13 cellular contexts compared by ENCODE assay signal in genomic region chr11:43376065-43376464, GRCh38.
"Had no signal": no experiment of that assay in that cellular context is flagged by ENCODE, and none has a peak within 500 bp of the region (broad histone marks: within the 10 kb centered on the region; RNA-seq: fewer than 3 reads in every experiment).

No MANE protein-coding gene starts in this region.

- H3K27me3 ChIP-seq: upper lobe of right lung had no signal

- H3K9me3 ChIP-seq: upper lobe of right lung had no signal

- H3K27ac ChIP-seq: upper lobe of right lung had no signal

- H3K4me3 ChIP-seq: upper lobe of right lung had no signal

- DNase-seq: activated CD4-positive, alpha-beta T cell treated with anti-CD3 and anti-CD28 coated beads for 36 hours; activated CD8-positive, alpha-beta memory T cell treated with anti-CD3 and anti-CD28 coated beads, Interleukin-2, amount 50 U/mL, for 4 hours; activated CD8-positive, alpha-beta T cell treated with anti-CD3 and anti-CD28 coated beads for 36 hours; activated naive CD4-positive, alpha-beta T cell treated with Interleukin-2 at 50 U/mL for 16 hours; activated naive CD8-positive, alpha-beta T cell treated with anti-CD3 and anti-CD28 coated beads, Interleukin-2, amount 50 U/mL, for 24 hours; central memory CD4-positive, alpha-beta T cell; cortex of kidney; effector CD8-positive, alpha-beta T cell; stimulated activated CD4-positive, alpha-beta T cell treated with anti-CD3 and anti-CD28 coated beads, Interleukin-2, amount 100 ng/mL, for 48 hours; stimulated activated naive CD4-positive, alpha-beta T cell treated with Interleukin-2 at 50 U/mL for 16 hours; T-cell; T1000; upper lobe of right lung had no signal
